Comparison of ENCODE assay signal across 25 cellular contexts in the genomic region with DNA sequence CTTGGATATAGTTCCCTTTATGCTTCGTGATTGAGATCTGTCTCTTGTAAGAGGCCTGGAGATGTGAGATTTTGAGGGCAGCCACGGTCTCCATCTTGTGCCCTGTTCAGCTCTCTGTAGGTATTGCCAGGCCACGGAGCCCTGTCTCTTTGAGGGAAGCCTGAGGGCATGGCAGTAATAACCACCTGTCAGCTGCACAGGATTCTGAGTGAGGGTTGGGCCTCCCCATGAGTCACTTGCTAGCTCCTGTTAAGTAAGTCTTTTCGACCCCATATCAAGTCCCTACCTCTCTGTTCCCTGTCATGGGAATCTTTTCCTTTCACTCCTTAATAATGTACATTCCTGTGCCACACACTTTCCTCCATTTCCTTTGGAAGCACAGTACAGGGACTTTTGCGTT. TPM values are rescaled to one million over a fixed set of nuclear protein-coding genes. Genes with fewer than 3 reads are reported as not detected.
DNase-seq lines count a peak whose midpoint lies in the region; ATAC-seq, FAIRE-seq and TF ChIP-seq lines count a peak whose summit lies in the region.
"Had no signal": no experiment of that assay in that cellular context is flagged by ENCODE, and none has a peak within 500 bp of the region (broad histone marks: within the 10 kb centered on the region; RNA-seq: fewer than 3 reads in every experiment).

No MANE protein-coding gene starts in this region.

- H2BK12ac ChIP-seq in trophoblast cell (ENCODE audit: low read length): no peak overlapping the region

- no peak overlapping the region for H2AK5ac ChIP-seq in trophoblast cell (ENCODE audit: low read length)

- no peak for TF ChIP-seq EP300 in stomach (IDR thresholded peaks at IDR 0.05)

- WGBS in trophoblast cell (ENCODE audit: extremely low coverage, insufficient coverage, insufficient read length): no CpG with 5 or more reads among the region's 5 CpGs
- WGBS in stomach, 5 donors: 78 to 91% (median 89%) methylated on average over 5 of the region's 5 CpGs

- peak; percentile 78 for ATAC-seq in foreskin keratinocyte
- ATAC-seq: HepG2, K562 had no signal

- no peak overlapping the region for H3K23ac ChIP-seq in trophoblast cell (ENCODE audit: low read length)

- no peaks in the 10 kb centered on the region for H3K27me3 ChIP-seq in foreskin keratinocyte
- no peaks in the 10 kb centered on the region for H3K27me3 ChIP-seq in trophoblast cell (ENCODE audit: insufficient read depth, low read length)
- no peaks in the 10 kb centered on the region for H3K27me3 ChIP-seq in osteoblast (ENCODE audit: insufficient read depth, low read length)
- H3K27me3 ChIP-seq in stomach: no peaks in the 10 kb centered on the region

- H3K27ac ChIP-seq in RWPE1 (no peak overlapping the region), foreskin keratinocyte (no peak overlapping the region), trophoblast cell (ENCODE audit: low read depth, low read length) (no peak overlapping the region), osteoblast (ENCODE audit: low read depth, low read length) (no peak overlapping the region), stomach (no peak overlapping the region)
- H3K27ac ChIP-seq: C4-2B, SK-N-MC had no signal

- H3K4me3 ChIP-seq in trophoblast cell (ENCODE audit: low read depth, low read length) (no peak overlapping the region), osteoblast (ENCODE audit: insufficient read depth, low read length) (no peak overlapping the region), stomach (no peak overlapping the region)
- H3K4me3 ChIP-seq: K562, SK-N-MC had no signal

- H4K91ac ChIP-seq in trophoblast cell (ENCODE audit: low read depth, low read length): no peak overlapping the region

- H3K9ac ChIP-seq in trophoblast cell (ENCODE audit: low read length): no peak overlapping the region

- H3K36me3 ChIP-seq in trophoblast cell (ENCODE audit: control insufficient read depth in 1 of 2, insufficient read depth in 2 of 2, low read length in 2 of 2) (peaks cover 0 to 1% of the 10 kb centered on the region in 2 experiments), osteoblast (ENCODE audit: insufficient read depth, low read length) (no peaks in the 10 kb centered on the region), stomach (no peaks in the 10 kb centered on the region)

- POLR2A ChIA-PET in RWPE1 (lab: Yijun Ruan, JAX; ENCODE audit: low non-redundant PET): no interaction called here

- H2AFZ ChIP-seq in trophoblast cell (ENCODE audit: insufficient read depth, low read length, poor library complexity) (no peak overlapping the region), osteoblast (ENCODE audit: low read length) (no peak overlapping the region)

- H4K20me1 ChIP-seq in osteoblast (ENCODE audit: insufficient read depth, low read length): no peaks in the 10 kb centered on the region

- H3K79me1 ChIP-seq in trophoblast cell (ENCODE audit: low read length): peaks cover 3% of the 10 kb centered on the region

- no peaks in the 10 kb centered on the region for H3K9me3 ChIP-seq in trophoblast cell (ENCODE audit: insufficient read depth, low read depth, low read length)
- no peaks in the 10 kb centered on the region for H3K9me3 ChIP-seq in osteoblast (ENCODE audit: low read depth, low read length)
- H3K9me3 ChIP-seq in stomach: no peaks in the 10 kb centered on the region

- no peak overlapping the region for H2BK5ac ChIP-seq in trophoblast cell (ENCODE audit: low read depth, low read length, poor library complexity)

- intact Hi-C loops in stomach (cut with DNase I; ENCODE audit: low total_unique reads): no loop called here

- H3K4me2 ChIP-seq in trophoblast cell (ENCODE audit: low read length): no peak overlapping the region
- H3K4me2 ChIP-seq in osteoblast (ENCODE audit: insufficient read depth, low read length): no peak overlapping the region

- H3K79me2 ChIP-seq in trophoblast cell (ENCODE audit: control insufficient read depth, insufficient read depth, low read length, poor library complexity) (peaks cover 2% of the 10 kb centered on the region), osteoblast (ENCODE audit: insufficient read depth, low read length) (no peaks in the 10 kb centered on the region)

- no peak overlapping the region for H3K14ac ChIP-seq in trophoblast cell (ENCODE audit: low read length)

- CTCF ChIA-PET in RWPE1 (lab: Yijun Ruan, JAX): interaction anchor here (0.5 to 0.7 kb wide), 2 partner anchors 141 to 304 kb away, joined by 3 to 4 read pairs; no protein-coding TSS in a partner anchor

- no peak for TF ChIP-seq CTCF in RWPE1 (conservative IDR thresholded peaks at IDR 0.05; ENCODE audit: low read depth)
- no peak for TF ChIP-seq CTCF in foreskin keratinocyte (conservative IDR thresholded peaks at IDR 0.05)
- no peak for TF ChIP-seq CTCF in osteoblast (IDR thresholded peaks at IDR 0.05; ENCODE audit: extremely low read depth, low read depth, low read length)
- no peak for TF ChIP-seq CTCF in stomach (IDR thresholded peaks at IDR 0.05)

- H4K12ac ChIP-seq in trophoblast cell (ENCODE audit: low read depth, low read length): no peak overlapping the region

- peak; percentile 20 for DNase-seq in HT1080 (ENCODE audit: low read depth)
- DNase-seq in RWPE1 (ENCODE audit: low spot score): peak; percentile 40
- peak in 1 of 2 donors; percentile 75 for DNase-seq in foreskin keratinocyte
- DNase-seq in trophoblast cell: peak; percentile 26 to 50
- DNase-seq in osteoblast (ENCODE audit: insufficient read length, low spot score, missing footprints): no peak
- DNase-seq in stomach: no peak
- no peak for DNase-seq in RCC 7860 (ENCODE audit: low spot score)
- DNase-seq: Calu3; CD8-positive, alpha-beta memory T cell; DMS153; EL; NCI-H1092; NCI-H1436 treated with DMSO at 0.1 percent for 48 hours; NCI-H1930; NCI-H345; NCI-H524; NCI-H82; SHP77 treated with DMSO at 0.1 percent for 48 hours; SW 1271 had no signal

- no peak overlapping the region for H3K18ac ChIP-seq in trophoblast cell (ENCODE audit: low read length)

- H4K8ac ChIP-seq in trophoblast cell (ENCODE audit: low read depth, low read length): no peak overlapping the region

- H3K4me1 ChIP-seq in foreskin keratinocyte: peaks cover 22% of the 10 kb centered on the region
- H3K4me1 ChIP-seq in trophoblast cell (ENCODE audit: control insufficient read depth in 1 of 2, insufficient read depth in 2 of 2, low read length in 2 of 2): peaks cover 11 to 26% of the 10 kb centered on the region in 2 experiments
- peaks cover 5% of the 10 kb centered on the region for H3K4me1 ChIP-seq in osteoblast (ENCODE audit: insufficient read depth, low read length)
- peaks cover 9 to 16% (median 12%) of the 10 kb centered on the region in 4 donors for H3K4me1 ChIP-seq in stomach

- no peak for FAIRE-seq in RCC 7860 (lab: Jason Lieb, UNC)
- FAIRE-seq: A204.1, HepG2, K562 had no signal

- no peak overlapping the region for H3K4ac ChIP-seq in trophoblast cell (ENCODE audit: low read depth, low read length)

- H2BK120ac ChIP-seq in trophoblast cell (ENCODE audit: insufficient read depth, low read length, poor library complexity): no peak overlapping the region

- no peak for TF ChIP-seq POLR2A in stomach (IDR thresholded peaks at IDR 0.05)

RNA-seq across cellular contexts. Expression of a gene that starts 20.4 kb away (rescaled TPM):
- total RNA-seq in HT1080 (2014; rRNA removed; shearing (Covaris generic)): 3.1 and 5.4 TPM in 2 replicates
- 4.7 and 5.3 TPM in 2 replicates for polyA plus RNA-seq in HT1080 (2015; cell fraction: cytosol; rRNA removed)
- polyA plus RNA-seq in HT1080 (2015; cell fraction: nucleus; rRNA removed): 2.9 and 3.5 TPM in 2 replicates
- total RNA-seq in foreskin keratinocyte (5.2 and 7.7 TPM in 2 replicates), osteoblast (2.5 and 2.9 TPM in 2 replicates), stomach (10 to 100 TPM in 4 of 5 donors, not detected in 1; 14.7 to 88.7 (median 36.4) TPM)
- polyA plus RNA-seq in foreskin keratinocyte (5.8 and 8.8 TPM in 2 replicates), stomach (10 to 100 TPM; 10.9 to 74.1 (median 20.5) TPM)
- polyA plus RNA-seq in trophoblast cell (2013): 43.9 and 44.9 TPM in 2 replicates
- total RNA-seq: CD8-positive, alpha-beta memory T cell; HepG2; K562; OCI-LY7 had no signal
- polyA plus RNA-seq: CD8-positive, alpha-beta memory T cell; HepG2; K562 had no signal

Comparison
In these comparisons a context has a peak if more than half of its experiments do, and no peak if none do; other contexts are left out.
1. DNase-seq: peak in HT1080 (single experiment), RWPE1 (single experiment) and trophoblast cell (2 of 2); none in osteoblast (single experiment), stomach (single experiment) and RCC 7860 (single experiment).